8 cellular contexts compared by ENCODE assay signal in the genomic region with DNA sequence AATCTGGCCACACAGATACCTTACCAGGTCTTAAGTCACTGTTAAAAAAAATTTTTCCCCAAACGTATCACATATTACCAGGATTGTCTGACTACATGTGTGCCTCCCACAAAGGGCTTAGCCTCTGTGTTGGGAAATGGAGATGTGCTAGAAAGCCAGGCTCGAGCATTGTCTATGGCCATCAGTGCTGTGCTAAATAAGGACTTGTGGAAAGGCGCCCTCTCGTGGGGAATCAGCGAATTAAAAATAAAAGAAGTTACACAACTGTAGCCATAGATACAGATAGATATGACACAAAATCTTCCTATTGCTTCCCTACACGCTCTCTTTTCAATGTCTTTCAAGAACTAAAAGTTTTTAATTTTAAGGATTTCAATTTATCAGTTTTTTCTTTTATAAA. TPM values are rescaled to one million over a fixed set of nuclear protein-coding genes. Genes with fewer than 3 reads are reported as not detected.
A peak's percentile ranks its signal among the peaks of the same experiment; 100 is the strongest.
DNase-seq lines count a peak whose midpoint lies in the region; ATAC-seq lines count a peak whose summit lies in the region.

No MANE protein-coding gene starts in this region.

- no peaks in the 10 kb centered on the region for H3K27me3 ChIP-seq in MG63

- ATAC-seq in HG02678 (IDR thresholded peaks at IDR 0.05; ENCODE audit: unreplicated experiment): no peak
- no peak for ATAC-seq in HG02642 (IDR thresholded peaks at IDR 0.05; ENCODE audit: poor library complexity, unreplicated experiment)

- peaks cover 7% of the 10 kb centered on the region for H3K9me3 ChIP-seq in MG63

- H3K4me3 ChIP-seq in MG63: no peak overlapping the region

- no peaks in the 10 kb centered on the region for H3K36me3 ChIP-seq in MG63

- DNase-seq in Daoy (ENCODE audit: low read depth) (peak; percentile 74), MG63 (peak; percentile 31), T follicular helper cell (ENCODE audit: low read depth) (peak; percentile 52), astrocyte of the hippocampus (ENCODE audit: low read depth, low spot score) (peak; percentile 38), iris pigment epithelial cell (ENCODE audit: low read depth) (peak; percentile 59)
- peak; percentile 35 to 36 for DNase-seq in stimulated activated CD4-positive, alpha-beta T cell treated with anti-CD3 and anti-CD28 coated beads, Interleukin-4, amount 100 ng/mL, for 4 hours

RNA-seq across cellular contexts. Expression of a gene that starts 47.5 kb away (rescaled TPM):
- not detected in 2 replicates for total RNA-seq in Daoy (2014; rRNA removed; shearing (Covaris generic))
- total RNA-seq in MG63 (2014; rRNA removed; shearing (Covaris generic); ENCODE audit: low replicate concordance): not detected in 2 replicates

RNA-seq across cellular contexts. Expression of a gene that starts 49.1 kb away (rescaled TPM):
- not detected in 2 replicates for total RNA-seq in Daoy (2014; rRNA removed; shearing (Covaris generic))
- total RNA-seq in MG63 (2014; rRNA removed; shearing (Covaris generic); ENCODE audit: low replicate concordance): not detected in 2 replicates

RNA-seq across cellular contexts. Expression of a gene that starts 52.7 kb away (rescaled TPM):
- not detected in 2 replicates for total RNA-seq in Daoy (2014; rRNA removed; shearing (Covaris generic))
- not detected in 2 replicates for total RNA-seq in MG63 (2014; rRNA removed; shearing (Covaris generic); ENCODE audit: low replicate concordance)
